8 cellular contexts compared by ENCODE assay signal in genomic region chr10:78974409-78975317, GRCh38.
DNase-seq lines count a peak whose midpoint lies in the region; ATAC-seq, FAIRE-seq and TF ChIP-seq lines count a peak whose summit lies in the region.

No MANE protein-coding gene starts in this region.

- H3K36me3 ChIP-seq in IMR-90 (ENCODE audit: control insufficient read depth, insufficient read depth, low read length) (no peaks in the 10 kb centered on the region), SJSA1 (no peaks in the 10 kb centered on the region), pancreas (no peaks in the 10 kb centered on the region), thyroid gland (no peaks in the 10 kb centered on the region)

- peak overlapping the region; percentile 71 for H3K23ac ChIP-seq in IMR-90 (ENCODE audit: low read depth, low read length)

- no peaks in the 10 kb centered on the region for H3K9me3 Mint-ChIP-seq in activated naive CD4-positive, alpha-beta T cell treated with anti-CD3 and anti-CD28 coated beads, Interleukin-2, amount 10 ng/mL, durations not matched to agents 7 days and 5 days

- H3K9ac ChIP-seq in IMR-90 (ENCODE audit: low read depth, low read length) = peak overlapping the region; percentile 87

- H4K20me1 ChIP-seq in IMR-90 (ENCODE audit: insufficient read depth, low read length) = no peaks in the 10 kb centered on the region; the same call in 1 of the 2 replicates

- peak overlapping the region; percentile 87 for H3K18ac ChIP-seq in IMR-90 (ENCODE audit: low read depth, low read length)

- H3K9me3 ChIP-seq in IMR-90 (ENCODE audit: control insufficient read depth, insufficient read depth, low read length) (no peaks in the 10 kb centered on the region), SJSA1 (replicated peaks) (no peaks in the 10 kb centered on the region), pancreas (no peaks in the 10 kb centered on the region), thyroid gland (no peaks in the 10 kb centered on the region)

- DNase-seq in ELR (ENCODE audit: low read depth) = peak; percentile 97
- DNase-seq in IMR-90 = peak; percentile 94
- DNase-seq in SJSA1 (ENCODE audit: low read depth in 1 of 2, low spot score in 2 of 2) = peak; percentile 88 to 90
- peak; percentile 53 for DNase-seq in activated naive CD4-positive, alpha-beta T cell treated with anti-CD3 and anti-CD28 coated beads, Interleukin-2, amount 10 ng/mL, durations not matched to agents 7 days and 5 days
- peak; percentile 87 for DNase-seq in glomerular visceral epithelial cell (ENCODE audit: extremely low spot score)
- DNase-seq in pancreas = peak in 4 of 6 donors; percentile 37 to 53 (median 46)
- peak in 1 of 2 donors; percentile 41 for DNase-seq in thyroid gland

- H3K4me1 ChIP-seq in IMR-90 (ENCODE audit: control insufficient read depth, insufficient read depth, low read length) (peaks cover 39% of the 10 kb centered on the region), SJSA1 (replicated peaks) (peaks cover 47% of the 10 kb centered on the region), pancreas (peaks cover 20 to 24% (median 23%) of the 10 kb centered on the region in 3 donors), thyroid gland (peaks cover 50 to 57% of the 10 kb centered on the region in 2 donors)

- H2BK15ac ChIP-seq in IMR-90 (ENCODE audit: low read depth, low read length) = peak overlapping the region; percentile 61; the same call in 2 of the 3 replicates

- peak overlapping the region; percentile 84 for H2AK5ac ChIP-seq in IMR-90 (ENCODE audit: low read depth, low read length)

- peak overlapping the region; percentile 90 for H3K56ac ChIP-seq in IMR-90 (ENCODE audit: extremely low read depth, insufficient read depth, low read length)

- 0 out of 2 replicates have a peak, but pooled peaks have one; percentile 10 for TF ChIP-seq RAD21 in IMR-90 (IDR thresholded peaks at IDR 0.05; ENCODE audit: low read length)

- dilution Hi-C loops in IMR-90 (cut with HindIII; ENCODE audit: low sequenced_read_pairs, unreplicated experiment) = no loop called here

- H3K27me3 ChIP-seq in IMR-90 (ENCODE audit: control insufficient read depth, insufficient read depth, low read length) = no peaks in the 10 kb centered on the region
- no peaks in the 10 kb centered on the region for H3K27me3 ChIP-seq in SJSA1 (replicated peaks)
- H3K27me3 ChIP-seq in pancreas = no peaks in the 10 kb centered on the region
- no peaks in the 10 kb centered on the region for H3K27me3 ChIP-seq in thyroid gland

- WGBS in IMR-90 (ENCODE audit: extremely low coverage in 2 of 2, insufficient read length in 1 of 2), 2 experiments = 0% methylated on average over 5 of the region's 16 CpGs; no CpG with 5 or more reads in 1 of the 2 experiments
- WGBS in pancreas, 2 donors = 52 to 57% methylated on average over 16 of the region's 16 CpGs
- WGBS in thyroid gland, 2 donors = 47 to 64% methylated on average over 16 of the region's 16 CpGs

- TF ChIP-seq POLR2A in IMR-90 (IDR thresholded peaks at IDR 0.05; ENCODE audit: low read depth, low read length) (peak; percentile 85), thyroid gland (IDR thresholded peaks at IDR 0.05) (peak in 1 of 2 donors; percentile 1)

- in situ Hi-C loops in IMR-90 (cut with MboI; ENCODE audit: low sequenced_read_pairs) = no loop called here

- peaks cover 19% of the 10 kb centered on the region for H3K4me1 Mint-ChIP-seq in activated naive CD4-positive, alpha-beta T cell treated with anti-CD3 and anti-CD28 coated beads, Interleukin-2, amount 10 ng/mL, durations not matched to agents 7 days and 5 days

- peak overlapping the region; percentile 78 for H3K4me2 ChIP-seq in IMR-90 (ENCODE audit: low read depth, low read length)

- H4K5ac ChIP-seq in IMR-90 (ENCODE audit: low read depth, low read length) = peak overlapping the region; percentile 83

- BruUV-seq in IMR-90 (replicated peaks; lab: Mats Ljungman, UMichigan) = no TSS peak

- H3K9me1 ChIP-seq in IMR-90 (ENCODE audit: insufficient read depth, low read length) = peaks cover 33% of the 10 kb centered on the region

- no peak overlapping the region for H3K4me3 ChIP-seq in IMR-90 (ENCODE audit: insufficient read depth, low read depth, low read length)
- H3K4me3 ChIP-seq in SJSA1 = peak overlapping the region; percentile 29
- peak overlapping the region in 2 of 4 donors; percentile 43 to 52 for H3K4me3 ChIP-seq in pancreas
- peak overlapping the region in 1 of 3 donors; percentile 31 for H3K4me3 ChIP-seq in thyroid gland (replicated peaks in 1 of 3)

- H3K27me3 Mint-ChIP-seq in activated naive CD4-positive, alpha-beta T cell treated with anti-CD3 and anti-CD28 coated beads, Interleukin-2, amount 10 ng/mL, durations not matched to agents 7 days and 5 days = peaks cover 45% of the 10 kb centered on the region

- FAIRE-seq in pancreas (lab: Jason Lieb, UNC) = no peak

- H3K4ac ChIP-seq in IMR-90 (ENCODE audit: low read depth, low read length) = peak overlapping the region; percentile 87

- peaks cover 5 to 21% of the 10 kb centered on the region in 2 experiments; a peak in 3 of 4 replicates for H3K79me1 ChIP-seq in IMR-90 (ENCODE audit: low read depth in 1 of 2, low read length in 2 of 2)

- peak overlapping the region; percentile 97 for H3K27ac ChIP-seq in IMR-90 (ENCODE audit: insufficient read depth, low read length)
- peak overlapping the region; percentile 96 for H3K27ac ChIP-seq in SJSA1
- H3K27ac ChIP-seq in pancreas = peak overlapping the region; percentile 93 to 97 (median 94)
- peak overlapping the region; percentile 99 for H3K27ac ChIP-seq in thyroid gland

- H3K27ac Mint-ChIP-seq in activated naive CD4-positive, alpha-beta T cell treated with anti-CD3 and anti-CD28 coated beads, Interleukin-2, amount 10 ng/mL, durations not matched to agents 7 days and 5 days = peak overlapping the region; percentile 88

- peak overlapping the region; percentile 78 for H2AK9ac ChIP-seq in IMR-90 (replicated peaks; ENCODE audit: low read depth, low read length, poor library complexity)

- peak overlapping the region; percentile 83 for H2AFZ ChIP-seq in IMR-90 (replicated peaks; ENCODE audit: low read length, poor library complexity)

- peak overlapping the region; percentile 91 for H2BK5ac ChIP-seq in IMR-90 (ENCODE audit: low read depth, low read length, poor library complexity, severe bottlenecking)

- H2BK20ac ChIP-seq in IMR-90 (ENCODE audit: low read depth, low read length) = peak overlapping the region; percentile 85

- peak; percentile 5 for ATAC-seq in IMR-90 (ENCODE audit: low read depth)
- peak in 3 of 4 donors; percentile 1 to 29 (median 14) for ATAC-seq in pancreas
- no peak for ATAC-seq in GM19397 (IDR thresholded peaks at IDR 0.05; ENCODE audit: unreplicated experiment)

- peak overlapping the region; percentile 85 for H3K14ac ChIP-seq in IMR-90 (replicated peaks; ENCODE audit: low read depth, low read length)

- H2BK120ac ChIP-seq in IMR-90 (ENCODE audit: low read depth, low read length) = peak overlapping the region; percentile 93

- peak overlapping the region; percentile 91 to 92 for H4K8ac ChIP-seq in IMR-90 (ENCODE audit: low read depth in 2 of 2, low read length in 2 of 2)

- H4K91ac ChIP-seq in IMR-90 (ENCODE audit: insufficient read depth, low read depth, low read length) = peak overlapping the region; percentile 95

- H3K4me3 Mint-ChIP-seq in activated naive CD4-positive, alpha-beta T cell treated with anti-CD3 and anti-CD28 coated beads, Interleukin-2, amount 10 ng/mL, durations not matched to agents 7 days and 5 days = peak overlapping the region; percentile 83

- CTCF ChIA-PET in IMR-90 (lab: Yijun Ruan, JAX) = interaction anchor here (0.6 to 2.0 kb wide), 7 partner anchors 9 to 524 kb away, joined by 3 to 5 read pairs (median 3); no protein-coding TSS in a partner anchor
- CTCF ChIA-PET in activated naive CD4-positive, alpha-beta T cell treated with anti-CD3 and anti-CD28 coated beads, Interleukin-2, amount 10 ng/mL, durations not matched to agents 7 days and 5 days (lab: Charles Lee) = interaction anchor here (0.8 to 2.0 kb wide), 10 partner anchors 9 to 128 kb away, joined by 3 to 8 read pairs (median 4); partner anchors contain the start of gene ZMIZ1

- POLR2A ChIA-PET in IMR-90 (lab: Charles Lee; ENCODE audit: unreplicated experiment) = interaction anchor here (0.5 kb wide), 1 partner anchor 184 kb away, joined by 7 read pairs; no protein-coding TSS in a partner anchor

- peak; percentile 55 for TF ChIP-seq CTCF in IMR-90 (conservative IDR thresholded peaks at IDR 0.05; ENCODE audit: low read depth, low read length)
- peak in 3 of 4 donors; percentile 7 to 41 (median 18) for TF ChIP-seq CTCF in pancreas (IDR thresholded peaks at IDR 0.05)
- TF ChIP-seq CTCF in thyroid gland (IDR thresholded peaks at IDR 0.05) = peak in 5 of 6 experiments; percentile 13 to 24 (median 18)

- H3K36me3 Mint-ChIP-seq in activated naive CD4-positive, alpha-beta T cell treated with anti-CD3 and anti-CD28 coated beads, Interleukin-2, amount 10 ng/mL, durations not matched to agents 7 days and 5 days = no peaks in the 10 kb centered on the region

- intact Hi-C loops in IMR-90 (cut with micrococcal nuclease) (loop anchor here (1.0 to 10.0 kb wide), 5 partner anchors 93 to 927 kb away; no protein-coding TSS in a partner anchor), pancreas (cut with DNase I) (loop anchor here in 1 of 3 donors (10.0 kb wide), 1 partner anchor 80 kb away; no protein-coding TSS in a partner anchor), thyroid gland (cut with DNase I) (loop anchor here (5.0 kb wide), 1 partner anchor 93 kb away; the partner anchor contains the start of gene ZMIZ1)

TF ChIP-seq in IMR-90, 13 proteins besides CTCF, POLR2A, EP300 and RAD21 (continues in another document):
- TF ChIP-seq SMC3 (IDR thresholded peaks at IDR 0.05; ENCODE audit: low read depth, low read length) (no peak), MAZ (IDR thresholded peaks at IDR 0.05; ENCODE audit: borderline replicate concordance, low read depth, low read length) (peak; percentile 80), CHD1 (IDR thresholded peaks at IDR 0.05; ENCODE audit: low read depth, low read length) (0 out of 2 replicates have a peak, but pooled peaks have one; percentile 59), BHLHE40 (IDR thresholded peaks at IDR 0.05; ENCODE audit: low read depth, low read length) (peak; percentile 83), USF2 (IDR thresholded peaks at IDR 0.05; ENCODE audit: low read depth, low read length) (peak; percentile 87)
